9 cellular contexts compared by ENCODE assay signal in the genomic region with DNA sequence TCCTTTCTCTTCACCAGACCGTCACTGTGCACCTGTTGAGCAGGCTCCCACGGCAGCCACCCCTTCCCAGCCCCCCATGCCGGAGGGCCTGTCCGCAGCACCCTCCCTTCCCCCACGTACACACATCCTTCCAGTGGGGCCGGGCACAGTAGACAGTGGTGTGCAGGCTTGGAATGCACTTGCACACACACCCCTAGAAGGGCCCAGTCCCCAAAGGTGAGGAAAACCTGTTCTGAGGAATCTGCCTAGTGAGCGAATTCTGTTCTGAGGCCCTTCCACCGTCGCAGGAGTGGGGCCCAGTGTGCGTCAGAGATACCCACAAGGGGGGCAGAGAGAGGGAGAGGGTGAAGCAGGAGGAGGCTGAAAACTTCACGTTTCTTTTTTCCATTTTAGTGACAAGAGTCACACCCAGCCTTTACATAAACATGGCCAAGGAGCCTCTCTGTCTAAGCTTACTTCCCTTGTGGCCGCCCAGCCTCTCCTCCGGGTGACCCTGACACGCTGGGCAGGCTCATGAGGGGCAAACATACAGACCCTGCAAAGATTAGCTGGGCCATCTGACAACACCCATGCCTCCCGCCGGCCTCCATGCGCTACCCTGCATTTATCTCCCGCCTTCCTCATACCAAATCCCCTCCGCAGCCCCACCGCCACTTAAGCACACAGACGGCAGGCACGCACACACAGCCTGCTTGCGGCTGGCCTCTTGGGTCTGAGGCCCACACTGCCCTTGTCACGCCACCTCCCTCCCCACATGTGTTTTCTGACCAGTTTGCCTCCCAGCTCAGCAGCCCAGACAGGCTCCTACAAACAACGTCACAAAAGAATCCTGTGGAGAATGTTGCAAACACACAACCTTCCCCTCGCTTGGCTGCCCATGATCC. TPM values are rescaled to one million over a fixed set of nuclear protein-coding genes. Genes with fewer than 3 reads are reported as not detected.
A peak's percentile ranks its signal among the peaks of the same experiment; 100 is the strongest.
DNase-seq lines count a peak whose midpoint lies in the region; ATAC-seq and TF ChIP-seq lines count a peak whose summit lies in the region.
"Had no signal": no experiment of that assay in that cellular context is flagged by ENCODE, and none has a peak within 500 bp of the region (broad histone marks: within the 10 kb centered on the region; RNA-seq: fewer than 3 reads in every experiment).

No MANE protein-coding gene starts in this region.

- peak in 4 of 7 experiments; percentile 30 to 85 (median 60) for DNase-seq in CD8-positive, alpha-beta T cell
- peak; percentile 65 for DNase-seq in brain pericyte (ENCODE audit: low read depth, low spot score)
- DNase-seq in skeletal muscle cell (ENCODE audit: low read depth), result peak; percentile 48
- no peak for DNase-seq in NCI-H128 (lab: John Stamatoyannopoulos, UW; ENCODE audit: unreplicated experiment)
- no peak for DNase-seq in DMS53 treated with DMSO at 0.1 percent for 48 hours (lab: John Stamatoyannopoulos, UW; ENCODE audit: unreplicated experiment)

- no peaks in the 10 kb centered on the region for H3K27me3 Mint-ChIP-seq in CD8-positive, alpha-beta T cell (ENCODE audit: low read depth)

- no peak overlapping the region for H2AFZ ChIP-seq in OCI-LY3 (ENCODE audit: low read depth, low read length)

- H3K27me3 ChIP-seq in CD8-positive, alpha-beta T cell (ENCODE audit: insufficient read depth, low read length), result no peaks in the 10 kb centered on the region
- no peaks in the 10 kb centered on the region for H3K27me3 ChIP-seq in OCI-LY3 (ENCODE audit: low read depth, low read length)
- no peaks in the 10 kb centered on the region for H3K27me3 ChIP-seq in iPS-20b (ENCODE audit: insufficient read depth, low read length)

- TF ChIP-seq CTCF in CD8-positive, alpha-beta T cell (IDR thresholded peaks at IDR 0.05), result no peak
- TF ChIP-seq CTCF in OCI-LY3 (IDR thresholded peaks at IDR 0.05; ENCODE audit: low read depth, low read length), result no peak

- peaks cover 47% of the 10 kb centered on the region for H3K79me2 ChIP-seq in OCI-LY3 (ENCODE audit: low read length)

- H3K36me3 Mint-ChIP-seq in CD8-positive, alpha-beta T cell, result peaks cover 32% of the 10 kb centered on the region

- H3K9me3 ChIP-seq in CD8-positive, alpha-beta T cell (ENCODE audit: low read length), result no peaks in the 10 kb centered on the region
- H3K9me3 ChIP-seq in OCI-LY3 (ENCODE audit: insufficient read depth, low read length) (no peaks in the 10 kb centered on the region), iPS-20b (ENCODE audit: insufficient read depth, low read depth, low read length) (no peaks in the 10 kb centered on the region)

- peak overlapping the region; percentile 67 for H3K27ac ChIP-seq in CD8-positive, alpha-beta T cell (ENCODE audit: low read depth, low read length)
- H3K27ac ChIP-seq in OCI-LY3 (ENCODE audit: low read length), result no peak overlapping the region
- no peak overlapping the region for H3K27ac ChIP-seq in iPS-20b (ENCODE audit: low read length)
- H3K27ac ChIP-seq: HL-60 had no signal

- peak overlapping the region; percentile 84 for H3K4me2 ChIP-seq in OCI-LY3 (ENCODE audit: low read length)

- CTCF ChIA-PET in CD8-positive, alpha-beta T cell (lab: Charles Lee), result interaction anchor here (1.3 to 4.0 kb wide), 5 partner anchors 33 to 122 kb away, joined by 3 to 34 read pairs (median 12); partner anchors contain the start of gene TMEM95

- H3K4me1 ChIP-seq in CD8-positive, alpha-beta T cell (ENCODE audit: insufficient read depth, low read length), result peaks cover 33% of the 10 kb centered on the region
- H3K4me1 ChIP-seq in OCI-LY3 (ENCODE audit: low read length), result peaks cover 10% of the 10 kb centered on the region; the same call in 1 of the 2 replicates
- peaks cover 20% of the 10 kb centered on the region for H3K4me1 ChIP-seq in iPS-20b (ENCODE audit: insufficient read depth, low read length)

- H3K4me1 Mint-ChIP-seq in CD8-positive, alpha-beta T cell (ENCODE audit: low read depth), result peaks cover 68% of the 10 kb centered on the region

- H3K4me3 ChIP-seq in CD8-positive, alpha-beta T cell (ENCODE audit: low read depth, low read length), result peak overlapping the region; percentile 68
- H3K4me3 ChIP-seq in OCI-LY3 (ENCODE audit: low read length), result no peak overlapping the region
- H3K4me3 ChIP-seq in iPS-20b (ENCODE audit: low read length), result peak overlapping the region; percentile 55
- peak overlapping the region; percentile 81 for H3K4me3 ChIP-seq in skeletal muscle cell (ENCODE audit: low read depth, low read length)

- peaks cover 4% of the 10 kb centered on the region for H3K36me3 ChIP-seq in CD8-positive, alpha-beta T cell (ENCODE audit: insufficient read depth, low read length)
- no peaks in the 10 kb centered on the region for H3K36me3 ChIP-seq in OCI-LY3 (replicated peaks; ENCODE audit: low read depth, low read length)
- no peaks in the 10 kb centered on the region for H3K36me3 ChIP-seq in iPS-20b (ENCODE audit: insufficient read depth, low read depth, low read length)

- H4K20me1 ChIP-seq in OCI-LY3 (ENCODE audit: insufficient read depth, low read length), result peaks cover 19% of the 10 kb centered on the region; the same call in 1 of the 2 replicates

- POLR2A ChIA-PET in CD8-positive, alpha-beta T cell (lab: Charles Lee), result interaction anchor here (0.8 to 5.8 kb wide), 10 partner anchors 7 to 236 kb away, joined by 3 to 68 read pairs (median 7); partner anchors contain the start of genes POLR2A and TMEM102

- intact Hi-C loops in CD8-positive, alpha-beta T cell (cut with DNase I, micrococcal nuclease), result no loop called here

- H3K9ac ChIP-seq in OCI-LY3 (ENCODE audit: low read length), result no peak overlapping the region
- H3K9ac ChIP-seq in iPS-20b (ENCODE audit: low read depth, low read length), result no peak overlapping the region

- no peaks in the 10 kb centered on the region for H3K9me3 Mint-ChIP-seq in CD8-positive, alpha-beta T cell

- peak; percentile 46 for ATAC-seq in CD8-positive, alpha-beta T cell
- no peak for ATAC-seq in GM21360 (IDR thresholded peaks at IDR 0.05; ENCODE audit: unreplicated experiment)

- peak overlapping the region; percentile 99 for H3K27ac Mint-ChIP-seq in CD8-positive, alpha-beta T cell

- peak overlapping the region; percentile 99 for H3K4me3 Mint-ChIP-seq in CD8-positive, alpha-beta T cell

RNA-seq across cellular contexts. Expression of gene ZBTB4, which starts 1.8 kb away (rescaled TPM):
- 10 to 100 TPM; 61.6 to 62.7 TPM for total RNA-seq in CD8-positive, alpha-beta T cell

RNA-seq across cellular contexts. Expression of gene SLC35G6, which starts 3.6 kb away (rescaled TPM):
- total RNA-seq in CD8-positive, alpha-beta T cell, result not detected

RNA-seq across cellular contexts. Expression of gene POLR2A, which starts 6.5 kb away (rescaled TPM):
- total RNA-seq in CD8-positive, alpha-beta T cell, result 100 to 1,000 TPM; 508 to 546 TPM

RNA-seq across cellular contexts. Expression of gene CHRNB1, which starts 32.8 kb away (rescaled TPM):
- total RNA-seq in CD8-positive, alpha-beta T cell, result 1 to 10 TPM; 3.0 to 4.5 TPM

RNA-seq across cellular contexts. Expression of gene FGF11, which starts 38.3 kb away (rescaled TPM):
- 1 to 10 TPM; 1.7 TPM for total RNA-seq in CD8-positive, alpha-beta T cell

Comparison
In these comparisons a context has a peak if more than half of its experiments do, and no peak if none do; other contexts are left out.
1. DNase-seq: peak in CD8-positive, alpha-beta T cell (4 of 7), brain pericyte (single experiment) and skeletal muscle cell (single experiment); none in NCI-H128 (single experiment) and DMS53 treated with DMSO at 0.1 percent for 48 hours (single experiment).